ENCODE assay signal across 17 cellular contexts in the genomic region with DNA sequence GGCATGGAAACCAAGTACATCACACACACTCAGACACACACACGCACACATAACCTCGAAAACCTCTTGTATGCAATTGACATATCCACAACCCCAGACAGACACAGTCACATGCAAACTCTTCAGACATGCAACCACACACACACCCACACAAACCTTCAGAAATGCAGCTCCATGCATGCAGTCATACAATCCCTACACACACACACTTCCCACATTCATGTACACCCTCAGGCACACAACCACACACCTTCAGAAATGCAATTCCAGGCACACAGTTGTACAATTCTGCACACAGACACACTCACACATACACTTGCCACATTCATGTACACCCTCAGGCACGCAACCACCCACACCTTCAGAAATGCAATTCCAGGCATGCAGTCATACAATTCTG. TPM values are rescaled to one million over a fixed set of nuclear protein-coding genes. Genes with fewer than 3 reads are reported as not detected.
DNase-seq lines count a peak whose midpoint lies in the region; ATAC-seq, FAIRE-seq and TF ChIP-seq lines count a peak whose summit lies in the region.
"Had no signal": no experiment of that assay in that cellular context is flagged by ENCODE, and none has a peak within 500 bp of the region (broad histone marks: within the 10 kb centered on the region; RNA-seq: fewer than 3 reads in every experiment).

No MANE protein-coding gene starts in this region.

- H4K5ac ChIP-seq in H9 (ENCODE audit: insufficient read length, low read depth, low read length): no peak overlapping the region

- H3K4me1 ChIP-seq in H9 (ENCODE audit: insufficient read depth, low read length): no peaks in the 10 kb centered on the region
- no peaks in the 10 kb centered on the region for H3K4me1 ChIP-seq in NT2/D1 (ENCODE audit: insufficient read depth, insufficient read length)
- H3K4me1 ChIP-seq in hepatocyte (ENCODE audit: insufficient read depth): no peaks in the 10 kb centered on the region
- no peaks in the 10 kb centered on the region for H3K4me1 ChIP-seq in pancreas

- H3K9me2 ChIP-seq in hepatocyte (replicated peaks; ENCODE audit: insufficient read depth): no peaks in the 10 kb centered on the region

- H3K4ac ChIP-seq in H9 (ENCODE audit: low read depth, low read length): no peak overlapping the region

- no peak overlapping the region for H4K91ac ChIP-seq in H9 (ENCODE audit: insufficient read length, low read depth, low read length)

- no peak overlapping the region for H3K14ac ChIP-seq in H9 (ENCODE audit: insufficient read depth, low read length)

- H3K9ac ChIP-seq in H9 (ENCODE audit: extremely low read depth, insufficient read length, low read length) (no peak overlapping the region), NT2/D1 (ENCODE audit: insufficient read length, low read depth) (peak overlapping the region; percentile 85)

- no peak overlapping the region for H3K23ac ChIP-seq in H9 (ENCODE audit: insufficient read length, low read depth, low read length)

- no peak overlapping the region for H3K18ac ChIP-seq in H9 (ENCODE audit: insufficient read length, low read depth, low read length)

- H4K8ac ChIP-seq in H9 (replicated peaks; ENCODE audit: insufficient read length, low read depth, low read length): no peak overlapping the region

- H4K20me1 ChIP-seq in H9 (ENCODE audit: control insufficient read depth, insufficient read depth, insufficient read length) (no peaks in the 10 kb centered on the region), hepatocyte (ENCODE audit: insufficient read depth, poor library complexity, severe bottlenecking) (no peaks in the 10 kb centered on the region)

- H3T11ph ChIP-seq in H9 (ENCODE audit: low read length): no peak overlapping the region

- WGBS in H9 (ENCODE audit: extremely low coverage, insufficient read length, low lambda C conversion rate): no CpG with 5 or more reads among the region's 3 CpGs
- WGBS in hepatocyte (ENCODE audit: low lambda C conversion rate, missing lambda C conversion rate): 94% methylated on average over 3 of the region's 3 CpGs
- 71 to 87% methylated on average over 3 of the region's 3 CpGs for WGBS in pancreas, 2 donors

- no peak for ATAC-seq in pancreas
- ATAC-seq in HG02763 (IDR thresholded peaks at IDR 0.05; ENCODE audit: unreplicated experiment): no peak

- H3K4me2 ChIP-seq in H9 (ENCODE audit: insufficient read depth, insufficient read length, low read length): peak overlapping the region; percentile 72
- peak overlapping the region; percentile 74 for H3K4me2 ChIP-seq in hepatocyte

- H3K36me3 ChIP-seq in NT2/D1 (ENCODE audit: insufficient read depth, insufficient read length, low read length): no peaks in the 10 kb centered on the region
- no peaks in the 10 kb centered on the region for H3K36me3 ChIP-seq in hepatocyte (replicated peaks; ENCODE audit: insufficient read depth, low read depth)
- no peaks in the 10 kb centered on the region for H3K36me3 ChIP-seq in pancreas

- H3K36me3 Mint-ChIP-seq in H9 (ENCODE audit: insufficient read depth in 1 of 3, low read depth in 3 of 3): no peaks in the 10 kb centered on the region; a peak in 2 of 7 replicates
- H3K36me3 Mint-ChIP-seq in neural crest cell (ENCODE audit: low read depth): no peaks in the 10 kb centered on the region

- H3K27ac Mint-ChIP-seq in H9 (no peak overlapping the region), neural crest cell (ENCODE audit: unreplicated experiment) (no peak overlapping the region)
- H3K27ac Mint-ChIP-seq: CD14-positive monocyte had no signal

- H3K4me3 ChIP-seq in NT2/D1 (ENCODE audit: insufficient read length, low read depth) (no peak overlapping the region), hepatocyte (no peak overlapping the region), pancreas (no peak overlapping the region)

- no peak for DNase-seq in H9
- no peak for DNase-seq in NT2/D1 (ENCODE audit: low read depth, low spot score)
- DNase-seq in hepatocyte (ENCODE audit: low spot score): no peak
- DNase-seq in neural crest cell (ENCODE audit: low read depth, low spot score): no peak
- DNase-seq in NCI-H2081 treated with DMSO at 0.1 percent for 48 hours (lab: John Stamatoyannopoulos, UW): no peak
- no peak for DNase-seq in pancreas
- DNase-seq in NCI-H82 treated with DMSO at 0.1 percent for 48 hours (lab: John Stamatoyannopoulos, UW; ENCODE audit: unreplicated experiment): no peak
- DNase-seq: NCI-H1436 treated with DMSO at 0.1 percent for 48 hours; NCI-H2107; NCI-H345; NCI-H526 treated with DMSO at 0.1 percent for 48 hours; NK-92 treated with Interleukin-12 subunit alpha and Interleukin-12 subunit beta, amount 100 ng/mL, for 24 hours had no signal

- no peak for TF ChIP-seq CTCF in H9 (conservative IDR thresholded peaks at IDR 0.05)
- no peak for TF ChIP-seq CTCF in hepatocyte (IDR thresholded peaks at IDR 0.05; ENCODE audit: poor library complexity)
- no peak for TF ChIP-seq CTCF in neural crest cell (conservative IDR thresholded peaks at IDR 0.05)
- no peak for TF ChIP-seq CTCF in pancreas (IDR thresholded peaks at IDR 0.05)

- no peaks in the 10 kb centered on the region for H3K9me3 ChIP-seq in H9 (ENCODE audit: control insufficient read depth, low read depth, low read length)
- no peaks in the 10 kb centered on the region for H3K9me3 ChIP-seq in NT2/D1 (ENCODE audit: insufficient read depth, low read length)
- H3K9me3 ChIP-seq in hepatocyte (ENCODE audit: low read depth): no peaks in the 10 kb centered on the region
- no peaks in the 10 kb centered on the region for H3K9me3 ChIP-seq in pancreas

- no peak overlapping the region for H2BK15ac ChIP-seq in H9 (ENCODE audit: low read depth, low read length)

- no peak overlapping the region for H3K56ac ChIP-seq in H9 (ENCODE audit: insufficient read length, low read depth, low read length)

- H2BK20ac ChIP-seq in H9 (ENCODE audit: low read depth, low read length, poor library complexity, severe bottlenecking): no peak overlapping the region

- H3K4me3 Mint-ChIP-seq in H9 (peak overlapping the region; percentile 78 to 93), neural crest cell (peak overlapping the region; percentile 89)

- H2BK120ac ChIP-seq in H9 (ENCODE audit: low read depth, low read length, poor library complexity, severe bottlenecking): no peak overlapping the region

- no peak for FAIRE-seq in pancreas (lab: Jason Lieb, UNC)
- FAIRE-seq: GM12891 had no signal

- H3K79me2 ChIP-seq in H9 (ENCODE audit: insufficient read depth, low read length): no peaks in the 10 kb centered on the region
- H3K79me2 ChIP-seq in hepatocyte: no peaks in the 10 kb centered on the region

- no peak overlapping the region for H2BK5ac ChIP-seq in H9 (ENCODE audit: insufficient read length, low read length)

- no peak overlapping the region for H2AK5ac ChIP-seq in H9 (ENCODE audit: insufficient read length, low read length)

- H3K79me1 ChIP-seq in H9 (ENCODE audit: insufficient read depth, low read depth, low read length, poor library complexity, severe bottlenecking): no peaks in the 10 kb centered on the region

- H3K4me1 Mint-ChIP-seq in H9 (peaks cover 0 to 19% of the 10 kb centered on the region in 2 experiments; a peak in 2 of 4 replicates), neural crest cell (peaks cover 9% of the 10 kb centered on the region)
- H3K4me1 Mint-ChIP-seq: CD14-positive monocyte had no signal

- no peak overlapping the region for H2BK12ac ChIP-seq in H9 (ENCODE audit: insufficient read length, low read depth, low read length)

- no peaks in the 10 kb centered on the region for H3K23me2 ChIP-seq in H9 (ENCODE audit: insufficient read length, low read depth, low read length, poor library complexity, severe bottlenecking)

- H2AFZ ChIP-seq in H9 (ENCODE audit: low read length) (no peak overlapping the region), hepatocyte (no peak overlapping the region)

- no peaks in the 10 kb centered on the region; the same call in 1 of the 2 replicates for H3K27me3 ChIP-seq in H9 (ENCODE audit: insufficient read depth, low read length)
- peaks cover 25% of the 10 kb centered on the region for H3K27me3 ChIP-seq in NT2/D1 (ENCODE audit: insufficient read depth, insufficient read length)
- H3K27me3 ChIP-seq in hepatocyte: peaks cover 48% of the 10 kb centered on the region
- peaks cover 0 to 3% (median 0%) of the 10 kb centered on the region in 4 donors for H3K27me3 ChIP-seq in pancreas

- H3K9me3 Mint-ChIP-seq in H9: no peaks in the 10 kb centered on the region
- no peaks in the 10 kb centered on the region for H3K9me3 Mint-ChIP-seq in neural crest cell

- intact Hi-C loops in pancreas (cut with DNase I): no loop called here

- H3K27me3 Mint-ChIP-seq in H9 (ENCODE audit: low read depth): peaks cover 44% of the 10 kb centered on the region
- H3K27me3 Mint-ChIP-seq in neural crest cell (ENCODE audit: low read depth): peaks cover 57% of the 10 kb centered on the region

- no peak overlapping the region for H3K27ac ChIP-seq in H9 (ENCODE audit: insufficient read length, low read depth, low read length)
- H3K27ac ChIP-seq in hepatocyte: no peak overlapping the region
- no peak overlapping the region for H3K27ac ChIP-seq in pancreas

RNA-seq across cellular contexts. Expression of a gene that starts 1.3 kb away (rescaled TPM):
- total RNA-seq in H9 (2021) (5.9 and 8.3 TPM in 2 replicates), hepatocyte (1.2 and 8.1 TPM in 2 replicates), neural crest cell (7.0 and 8.2 TPM in 2 replicates), pancreas (under 1 TPM in 2 of 6 donors, not detected in 4; 0.15 to 0.38 TPM)
- polyA plus RNA-seq in hepatocyte (4.6 and 7.1 TPM in 2 replicates), pancreas (under 1 TPM in 1 of 2 donors, not detected in 1; 0.23 TPM)
- total RNA-seq: SK-MEL-5 had no signal
- polyA plus RNA-seq: CD14-positive monocyte had no signal

RNA-seq across cellular contexts. Expression of a gene that starts 37.1 kb away (rescaled TPM):
- total RNA-seq in H9 (2021) (not detected in 2 replicates), hepatocyte (not detected in 2 replicates), neural crest cell (not detected in 2 replicates), pancreas (not detected)
- polyA plus RNA-seq in hepatocyte (not detected in 2 replicates), pancreas (not detected)
- total RNA-seq: A673, SK-MEL-5 had no signal
- polyA plus RNA-seq: CD14-positive monocyte had no signal
